ENCODE assay signal across 1 cellular context in the genomic region with DNA sequence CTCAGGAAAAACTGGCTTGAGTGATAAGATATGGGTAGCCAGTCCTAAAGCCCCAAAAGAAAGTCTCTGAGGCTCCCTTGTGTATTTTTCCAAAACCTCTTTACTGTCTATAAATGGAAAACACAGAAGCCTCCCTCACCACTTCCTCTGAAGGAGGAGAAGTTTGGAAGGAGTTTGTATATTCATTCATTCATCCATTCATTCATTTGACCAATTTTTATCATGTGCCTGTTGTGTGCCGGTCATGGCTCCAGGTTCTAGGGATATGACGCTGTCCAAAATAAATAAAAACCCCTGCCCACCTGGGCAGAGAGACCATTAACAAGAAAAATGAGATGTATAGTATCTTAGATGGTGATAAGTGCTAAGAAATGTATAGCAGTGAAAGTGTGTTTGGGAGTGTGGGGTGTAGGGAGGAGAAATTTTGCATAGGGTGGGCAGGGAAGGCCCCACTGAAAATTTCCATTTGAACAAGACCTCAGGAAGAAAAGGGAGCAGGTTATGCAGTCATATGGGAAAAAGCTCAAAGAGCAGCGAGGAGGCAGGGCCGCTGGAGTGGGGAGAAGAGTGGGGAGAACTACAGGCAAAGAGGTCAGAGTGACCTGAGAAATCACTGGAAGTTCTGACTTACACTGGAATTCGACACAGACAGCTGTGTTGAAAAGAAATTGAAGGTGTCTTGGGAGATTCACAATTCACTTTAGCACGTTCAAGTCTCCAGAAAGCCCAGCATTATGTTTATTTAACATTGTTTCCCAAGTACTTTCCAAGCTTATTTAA.
TF ChIP-seq lines count a peak whose summit lies in the region.

No MANE protein-coding gene starts in this region.

TF ChIP-seq in HepG2, 621 proteins besides CTCF, POLR2A, EP300 and RAD21 (continued from another document):
- TF ChIP-seq, protein P1, sequence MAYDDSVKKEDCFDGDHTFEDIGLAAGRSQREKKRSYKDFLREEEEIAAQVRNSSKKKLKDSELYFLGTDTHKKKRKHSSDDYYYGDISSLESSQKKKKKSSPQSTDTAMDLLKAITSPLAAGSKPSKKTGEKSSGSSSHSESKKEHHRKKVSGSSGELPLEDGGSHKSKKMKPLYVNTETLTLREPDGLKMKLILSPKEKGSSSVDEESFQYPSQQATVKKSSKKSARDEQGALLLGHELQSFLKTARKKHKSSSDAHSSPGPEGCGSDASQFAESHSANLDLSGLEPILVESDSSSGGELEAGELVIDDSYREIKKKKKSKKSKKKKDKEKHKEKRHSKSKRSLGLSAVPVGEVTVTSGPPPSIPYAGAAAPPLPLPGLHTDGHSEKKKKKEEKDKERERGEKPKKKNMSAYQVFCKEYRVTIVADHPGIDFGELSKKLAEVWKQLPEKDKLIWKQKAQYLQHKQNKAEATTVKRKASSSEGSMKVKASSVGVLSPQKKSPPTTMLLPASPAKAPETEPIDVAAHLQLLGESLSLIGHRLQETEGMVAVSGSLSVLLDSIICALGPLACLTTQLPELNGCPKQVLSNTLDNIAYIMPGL (CRISPR knock-in tag; IDR thresholded peaks at IDR 0.05; ENCODE audit: borderline replicate concordance in 1 of 2, low read depth in 1 of 2): 0 out of 4 replicates have a peak, but pooled peaks of 1 of the 2 experiments have one; percentile 8
- TF ChIP-seq CBX1 (IDR thresholded peaks at IDR 0.05; ENCODE audit: low read depth): no peak
- TF ChIP-seq ZNF747 (CRISPR knock-in tag; IDR thresholded peaks at IDR 0.05; ENCODE audit: borderline replicate concordance): 0 out of 2 replicates have a peak, but pooled peaks have one; percentile 40
- TF ChIP-seq ZNF276 (CRISPR knock-in tag; IDR thresholded peaks at IDR 0.05; ENCODE audit: low read depth): no peak
- TF ChIP-seq, protein P2, sequence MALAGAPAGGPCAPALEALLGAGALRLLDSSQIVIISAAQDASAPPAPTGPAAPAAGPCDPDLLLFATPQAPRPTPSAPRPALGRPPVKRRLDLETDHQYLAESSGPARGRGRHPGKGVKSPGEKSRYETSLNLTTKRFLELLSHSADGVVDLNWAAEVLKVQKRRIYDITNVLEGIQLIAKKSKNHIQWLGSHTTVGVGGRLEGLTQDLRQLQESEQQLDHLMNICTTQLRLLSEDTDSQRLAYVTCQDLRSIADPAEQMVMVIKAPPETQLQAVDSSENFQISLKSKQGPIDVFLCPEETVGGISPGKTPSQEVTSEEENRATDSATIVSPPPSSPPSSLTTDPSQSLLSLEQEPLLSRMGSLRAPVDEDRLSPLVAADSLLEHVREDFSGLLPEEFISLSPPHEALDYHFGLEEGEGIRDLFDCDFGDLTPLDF (CRISPR knock-in tag; IDR thresholded peaks at IDR 0.05): peak; percentile 19; the same call in 1 of the 2 replicates
- TF ChIP-seq, protein P3, sequence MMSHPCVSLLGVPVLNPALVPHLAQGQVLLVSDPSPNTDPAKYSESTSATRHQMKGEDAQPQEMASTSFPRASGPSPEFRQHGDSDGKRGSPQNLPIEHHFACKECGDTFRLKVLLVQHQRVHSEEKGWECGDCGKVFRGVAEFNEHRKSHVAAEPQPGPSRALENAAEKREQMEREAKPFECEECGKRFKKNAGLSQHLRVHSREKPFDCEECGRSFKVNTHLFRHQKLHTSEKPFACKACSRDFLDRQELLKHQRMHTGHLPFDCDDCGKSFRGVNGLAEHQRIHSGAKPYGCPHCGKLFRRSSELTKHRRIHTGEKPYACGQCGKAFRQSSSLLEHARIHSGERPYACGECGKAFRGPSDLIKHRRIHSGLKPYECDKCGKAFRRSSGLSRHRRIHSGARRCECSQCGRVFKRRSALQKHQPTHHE (CRISPR knock-in tag; IDR thresholded peaks at IDR 0.05; ENCODE audit: borderline replicate concordance): peak; percentile 37; the same call in 1 of the 2 replicates
- no peak for TF ChIP-seq JUNB (CRISPR knock-in tag; IDR thresholded peaks at IDR 0.05; ENCODE audit: borderline replicate concordance)
- TF ChIP-seq, protein P4, sequence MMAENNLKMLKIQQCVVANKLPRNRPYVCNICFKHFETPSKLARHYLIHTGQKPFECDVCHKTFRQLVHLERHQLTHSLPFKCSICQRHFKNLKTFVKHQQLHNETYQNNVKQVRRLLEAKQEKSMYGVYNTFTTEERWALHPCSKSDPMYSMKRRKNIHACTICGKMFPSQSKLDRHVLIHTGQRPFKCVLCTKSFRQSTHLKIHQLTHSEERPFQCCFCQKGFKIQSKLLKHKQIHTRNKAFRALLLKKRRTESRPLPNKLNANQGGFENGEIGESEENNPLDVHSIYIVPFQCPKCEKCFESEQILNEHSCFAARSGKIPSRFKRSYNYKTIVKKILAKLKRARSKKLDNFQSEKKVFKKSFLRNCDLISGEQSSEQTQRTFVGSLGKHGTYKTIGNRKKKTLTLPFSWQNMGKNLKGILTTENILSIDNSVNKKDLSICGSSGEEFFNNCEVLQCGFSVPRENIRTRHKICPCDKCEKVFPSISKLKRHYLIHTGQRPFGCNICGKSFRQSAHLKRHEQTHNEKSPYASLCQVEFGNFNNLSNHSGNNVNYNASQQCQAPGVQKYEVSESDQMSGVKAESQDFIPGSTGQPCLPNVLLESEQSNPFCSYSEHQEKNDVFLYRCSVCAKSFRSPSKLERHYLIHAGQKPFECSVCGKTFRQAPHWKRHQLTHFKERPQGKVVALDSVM (CRISPR knock-in tag; IDR thresholded peaks at IDR 0.05): 0 out of 2 replicates have a peak, but pooled peaks have one; percentile 27
- TF ChIP-seq MLX (CRISPR knock-in tag; IDR thresholded peaks at IDR 0.05): 0 out of 2 replicates have a peak, but pooled peaks have one; percentile 9
- TF ChIP-seq ZNF430 (CRISPR knock-in tag; IDR thresholded peaks at IDR 0.05): peak; percentile 36; the same call in 1 of the 2 replicates
- TF ChIP-seq, protein P5, sequence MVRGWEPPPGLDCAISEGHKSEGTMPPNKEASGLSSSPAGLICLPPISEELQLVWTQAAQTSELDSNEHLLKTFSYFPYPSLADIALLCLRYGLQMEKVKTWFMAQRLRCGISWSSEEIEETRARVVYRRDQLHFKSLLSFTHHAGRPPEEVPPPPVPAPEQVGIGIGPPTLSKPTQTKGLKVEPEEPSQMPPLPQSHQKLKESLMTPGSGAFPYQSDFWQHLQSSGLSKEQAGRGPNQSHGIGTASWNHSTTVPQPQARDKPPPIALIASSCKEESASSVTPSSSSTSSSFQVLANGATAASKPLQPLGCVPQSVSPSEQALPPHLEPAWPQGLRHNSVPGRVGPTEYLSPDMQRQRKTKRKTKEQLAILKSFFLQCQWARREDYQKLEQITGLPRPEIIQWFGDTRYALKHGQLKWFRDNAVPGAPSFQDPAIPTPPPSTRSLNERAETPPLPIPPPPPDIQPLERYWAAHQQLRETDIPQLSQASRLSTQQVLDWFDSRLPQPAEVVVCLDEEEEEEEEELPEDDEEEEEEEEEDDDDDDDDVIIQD (CRISPR knock-in tag; IDR thresholded peaks at IDR 0.05; ENCODE audit: low read depth): peak; percentile 42; the same call in 1 of the 2 replicates
- TF ChIP-seq YEATS2 (CRISPR knock-in tag; IDR thresholded peaks at IDR 0.05; ENCODE audit: borderline replicate concordance): no peak
- TF ChIP-seq, protein P6, sequence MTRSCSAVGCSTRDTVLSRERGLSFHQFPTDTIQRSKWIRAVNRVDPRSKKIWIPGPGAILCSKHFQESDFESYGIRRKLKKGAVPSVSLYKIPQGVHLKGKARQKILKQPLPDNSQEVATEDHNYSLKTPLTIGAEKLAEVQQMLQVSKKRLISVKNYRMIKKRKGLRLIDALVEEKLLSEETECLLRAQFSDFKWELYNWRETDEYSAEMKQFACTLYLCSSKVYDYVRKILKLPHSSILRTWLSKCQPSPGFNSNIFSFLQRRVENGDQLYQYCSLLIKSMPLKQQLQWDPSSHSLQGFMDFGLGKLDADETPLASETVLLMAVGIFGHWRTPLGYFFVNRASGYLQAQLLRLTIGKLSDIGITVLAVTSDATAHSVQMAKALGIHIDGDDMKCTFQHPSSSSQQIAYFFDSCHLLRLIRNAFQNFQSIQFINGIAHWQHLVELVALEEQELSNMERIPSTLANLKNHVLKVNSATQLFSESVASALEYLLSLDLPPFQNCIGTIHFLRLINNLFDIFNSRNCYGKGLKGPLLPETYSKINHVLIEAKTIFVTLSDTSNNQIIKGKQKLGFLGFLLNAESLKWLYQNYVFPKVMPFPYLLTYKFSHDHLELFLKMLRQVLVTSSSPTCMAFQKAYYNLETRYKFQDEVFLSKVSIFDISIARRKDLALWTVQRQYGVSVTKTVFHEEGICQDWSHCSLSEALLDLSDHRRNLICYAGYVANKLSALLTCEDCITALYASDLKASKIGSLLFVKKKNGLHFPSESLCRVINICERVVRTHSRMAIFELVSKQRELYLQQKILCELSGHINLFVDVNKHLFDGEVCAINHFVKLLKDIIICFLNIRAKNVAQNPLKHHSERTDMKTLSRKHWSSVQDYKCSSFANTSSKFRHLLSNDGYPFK (CRISPR knock-in tag; IDR thresholded peaks at IDR 0.05; ENCODE audit: borderline replicate concordance): no peak
- TF ChIP-seq MNT (IDR thresholded peaks at IDR 0.05): no peak
- TF ChIP-seq KAT2B (IDR thresholded peaks at IDR 0.05; ENCODE audit: borderline replicate concordance, low read depth, low read length): no peak
- TF ChIP-seq MXD4 (CRISPR knock-in tag; IDR thresholded peaks at IDR 0.05): 0 out of 2 replicates have a peak, but pooled peaks have one; percentile 16
- 0 out of 2 replicates have a peak, but pooled peaks have one; percentile 5 for TF ChIP-seq ZNF335 (CRISPR knock-in tag; IDR thresholded peaks at IDR 0.05)
- TF ChIP-seq YEATS4 (CRISPR knock-in tag; IDR thresholded peaks at IDR 0.05; ENCODE audit: borderline replicate concordance): 0 out of 2 replicates have a peak, but pooled peaks have one; percentile 51
- TF ChIP-seq ZNF615 (CRISPR knock-in tag; IDR thresholded peaks at IDR 0.05; ENCODE audit: borderline replicate concordance): peak; percentile 34; the same call in 1 of the 2 replicates
- TF ChIP-seq SAP130 (CRISPR knock-in tag; IDR thresholded peaks at IDR 0.05; ENCODE audit: low read depth): peak; percentile 7
- 0 out of 2 replicates have a peak, but pooled peaks have one; percentile 19 for TF ChIP-seq KDM5A (IDR thresholded peaks at IDR 0.05; ENCODE audit: borderline replicate concordance, low read length)
- TF ChIP-seq IRF9 (CRISPR knock-in tag; IDR thresholded peaks at IDR 0.05; ENCODE audit: borderline replicate concordance): no peak
- peak; percentile 62; the same call in 1 of the 2 replicates for TF ChIP-seq ZSCAN30 (CRISPR knock-in tag; IDR thresholded peaks at IDR 0.05)
- TF ChIP-seq, protein P7, sequence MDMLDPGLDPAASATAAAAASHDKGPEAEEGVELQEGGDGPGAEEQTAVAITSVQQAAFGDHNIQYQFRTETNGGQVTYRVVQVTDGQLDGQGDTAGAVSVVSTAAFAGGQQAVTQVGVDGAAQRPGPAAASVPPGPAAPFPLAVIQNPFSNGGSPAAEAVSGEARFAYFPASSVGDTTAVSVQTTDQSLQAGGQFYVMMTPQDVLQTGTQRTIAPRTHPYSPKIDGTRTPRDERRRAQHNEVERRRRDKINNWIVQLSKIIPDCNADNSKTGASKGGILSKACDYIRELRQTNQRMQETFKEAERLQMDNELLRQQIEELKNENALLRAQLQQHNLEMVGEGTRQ (IDR thresholded peaks at IDR 0.05; ENCODE audit: low read depth, low read length): no peak
- TF ChIP-seq, protein P7 (CRISPR knock-in tag; IDR thresholded peaks at IDR 0.05; ENCODE audit: borderline replicate concordance): no peak
- TF ChIP-seq SNRNP70 (IDR thresholded peaks at IDR 0.05; ENCODE audit: low read depth, low read length): no peak
- TF ChIP-seq KMT2A (CRISPR knock-in tag; IDR thresholded peaks at IDR 0.05): 0 out of 2 replicates have a peak, but pooled peaks have one; percentile 14
- TF ChIP-seq TEAD2 (CRISPR knock-in tag; IDR thresholded peaks at IDR 0.05): no peak
- peak; percentile 24; the same call in 1 of the 2 replicates for TF ChIP-seq ZSCAN31 (CRISPR knock-in tag; IDR thresholded peaks at IDR 0.05; ENCODE audit: low read depth)
- TF ChIP-seq FOXO1 (CRISPR knock-in tag; IDR thresholded peaks at IDR 0.05): no peak
